8 cellular contexts compared by ENCODE assay signal in genomic region chr14:21990116-21990515, GRCh38.
DNase-seq lines count a peak whose midpoint lies in the region; ATAC-seq and TF ChIP-seq lines count a peak whose summit lies in the region.

No MANE protein-coding gene starts in this region.

- no peaks in the 10 kb centered on the region for H3K79me2 ChIP-seq in neural progenitor cell (ENCODE audit: low read depth)

- no peak overlapping the region for H3K4me3 Mint-ChIP-seq in neural progenitor cell

- no peaks in the 10 kb centered on the region for H3K36me3 ChIP-seq in neural progenitor cell

- no peak for ATAC-seq in HG03139 (IDR thresholded peaks at IDR 0.05; ENCODE audit: unreplicated experiment)

- peak overlapping the region; percentile 47 for H2AFZ ChIP-seq in neural progenitor cell (replicated peaks)

- H3K4me3 ChIP-seq in cardiac fibroblast (replicated peaks in 1 of 2; ENCODE audit: low read depth in 2 of 2, low read length in 2 of 2), result no peak overlapping the region
- no peak overlapping the region for H3K4me3 ChIP-seq in neural progenitor cell

- DNase-seq in DMS 273 (lab: John Stamatoyannopoulos, UW; ENCODE audit: unreplicated experiment) (peak; percentile 20), DMS 273 treated with DMSO at 0.1 percent for 48 hours (lab: John Stamatoyannopoulos, UW) (no peak), NCI-H2171 treated with DMSO at 0.1 percent for 48 hours (lab: John Stamatoyannopoulos, UW) (peak; percentile 46), cardiac fibroblast (ENCODE audit: low read depth in 2 of 2) (peak in 1 of 2 donors; percentile 3), neural progenitor cell (ENCODE audit: low spot score) (peak; percentile 31), NCI-H1048 (lab: John Stamatoyannopoulos, UW) (no peak), NCI-H345 treated with DMSO at 0.1 percent for 48 hours (lab: John Stamatoyannopoulos, UW; ENCODE audit: unreplicated experiment) (no peak)

- H3K27me3 Mint-ChIP-seq in neural progenitor cell (ENCODE audit: insufficient read depth, low read depth), result no peaks in the 10 kb centered on the region

- no peak overlapping the region for H3K27ac ChIP-seq in neural progenitor cell

- H3K4me1 Mint-ChIP-seq in neural progenitor cell, result no peaks in the 10 kb centered on the region

- H3K27me3 ChIP-seq in neural progenitor cell, result peaks cover 13% of the 10 kb centered on the region

- no peak overlapping the region for H3K4me2 ChIP-seq in neural progenitor cell

- no peaks in the 10 kb centered on the region for H3F3A ChIP-seq in neural progenitor cell (ENCODE audit: low read depth)

- H4K20me1 ChIP-seq in neural progenitor cell (ENCODE audit: low read depth), result no peaks in the 10 kb centered on the region

- H3K9me3 ChIP-seq in neural progenitor cell (ENCODE audit: low read depth), result no peaks in the 10 kb centered on the region

- no peak overlapping the region for H3K27ac Mint-ChIP-seq in neural progenitor cell

- no peaks in the 10 kb centered on the region for H3K9me3 Mint-ChIP-seq in neural progenitor cell

- H3K4me1 ChIP-seq in neural progenitor cell, result no peaks in the 10 kb centered on the region

- TF ChIP-seq CTCF in cardiac fibroblast (IDR thresholded peaks at IDR 0.05; ENCODE audit: low read depth, low read length) (peak; percentile 31), neural progenitor cell (IDR thresholded peaks at IDR 0.05) (peak; percentile 56)

- no peaks in the 10 kb centered on the region for H3K36me3 Mint-ChIP-seq in neural progenitor cell

- H3K9ac ChIP-seq in neural progenitor cell, result no peak overlapping the region

Comparison
In these comparisons a context has a peak if more than half of its experiments do, and no peak if none do; other contexts are left out.
1. DNase-seq: peak in DMS 273 (single experiment), NCI-H2171 treated with DMSO at 0.1 percent for 48 hours (single experiment) and neural progenitor cell (single experiment); none in DMS 273 treated with DMSO at 0.1 percent for 48 hours (single experiment), NCI-H1048 (single experiment) and NCI-H345 treated with DMSO at 0.1 percent for 48 hours (single experiment).